8 cellular contexts compared by ENCODE assay signal in genomic region chr21:33268736-33269441, GRCh38. TPM values are rescaled to one million over a fixed set of nuclear protein-coding genes. Genes with fewer than 3 reads are reported as not detected.
DNase-seq lines count a peak whose midpoint lies in the region; ATAC-seq and TF ChIP-seq lines count a peak whose summit lies in the region.

No MANE protein-coding gene starts in this region.

- H3K4me3 Mint-ChIP-seq in nephron = peak overlapping the region; percentile 5 to 69 (median 65)

- DNase-seq in NCI-H2171 treated with DMSO at 0.1 percent for 48 hours (lab: John Stamatoyannopoulos, UW) (peak; percentile 75), dedifferentiated amniotic fluid mesenchymal stem cell (ENCODE audit: extremely low spot score) (no peak), NCI-H226 (no peak), smooth muscle cell (lab: John Stamatoyannopoulos, UW; ENCODE audit: unreplicated experiment) (no peak)
- peak; percentile 23 for DNase-seq in activated T-helper 9 cell treated with anti-CD3 and anti-CD28 coated beads, Interleukin-2, amount 50 U/mL, for 16 hours (ENCODE audit: low read depth)

- peak; percentile 70 for ATAC-seq in GM18907 (IDR thresholded peaks at IDR 0.05; ENCODE audit: unreplicated experiment)
- peak; percentile 59 for ATAC-seq in HG02938 (IDR thresholded peaks at IDR 0.05; ENCODE audit: unreplicated experiment)

- 94% methylated on average over 12 of the region's 12 CpGs for WGBS in smooth muscle cell (ENCODE audit: low lambda C conversion rate)

- H3K36me3 ChIP-seq in smooth muscle cell (ENCODE audit: low read depth) = no peaks in the 10 kb centered on the region

- H3K79me2 ChIP-seq in smooth muscle cell (ENCODE audit: low read depth) = peaks cover 12% of the 10 kb centered on the region

- no peaks in the 10 kb centered on the region for H3K9me3 ChIP-seq in smooth muscle cell (replicated peaks; ENCODE audit: low read depth)

- H4K20me1 ChIP-seq in smooth muscle cell (ENCODE audit: low read depth) = peaks cover 14% of the 10 kb centered on the region

- H3K36me3 Mint-ChIP-seq in nephron (ENCODE audit: low read depth) = peaks cover 26% of the 10 kb centered on the region

- H3K27me3 ChIP-seq in smooth muscle cell (ENCODE audit: low read depth) = no peaks in the 10 kb centered on the region

- peaks cover 5% of the 10 kb centered on the region for H3K9me3 Mint-ChIP-seq in nephron

- H3K4me2 ChIP-seq in smooth muscle cell = no peak overlapping the region

- TF ChIP-seq CTCF in nephron (IDR thresholded peaks at IDR 0.05; ENCODE audit: unreplicated experiment in 3 of 3) (no peak), smooth muscle cell (IDR thresholded peaks at IDR 0.05; ENCODE audit: borderline replicate concordance, insufficient read depth, poor library complexity, severe bottlenecking) (no peak)

- H3K27me3 Mint-ChIP-seq in nephron (ENCODE audit: low read depth) = no peaks in the 10 kb centered on the region

- H2AFZ ChIP-seq in smooth muscle cell (ENCODE audit: low read depth) = no peak overlapping the region

- H3K9ac ChIP-seq in smooth muscle cell (ENCODE audit: low read depth) = no peak overlapping the region

- no peak overlapping the region for H3K4me3 ChIP-seq in smooth muscle cell

- H3K27ac ChIP-seq in smooth muscle cell (ENCODE audit: low read depth) = no peak overlapping the region

- no peaks in the 10 kb centered on the region for H3F3A ChIP-seq in smooth muscle cell (ENCODE audit: low read depth)

- H3K4me1 Mint-ChIP-seq in nephron = peaks cover 35% of the 10 kb centered on the region

- H3K27ac Mint-ChIP-seq in nephron = peak overlapping the region in 1 of 3 experiments; percentile 3

- peaks cover 7% of the 10 kb centered on the region for H3K4me1 ChIP-seq in smooth muscle cell (ENCODE audit: low read depth)

RNA-seq across cellular contexts. Expression of gene IL10RB, which starts 2.7 kb away (rescaled TPM):
- 33.4 and 34.4 TPM in 2 replicates for total RNA-seq in smooth muscle cell
- polyA plus RNA-seq in smooth muscle cell = 35.2 and 40.2 TPM in 2 replicates

RNA-seq across cellular contexts. Expression of gene IFNAR2, which starts 39.2 kb away (rescaled TPM):
- 26.8 and 33.2 TPM in 2 replicates for total RNA-seq in smooth muscle cell
- polyA plus RNA-seq in smooth muscle cell = 29.3 and 30.7 TPM in 2 replicates

RNA-seq across cellular contexts. Expression of gene IFNAR1, which starts 55.9 kb away (rescaled TPM):
- 56.6 and 93.0 TPM in 2 replicates for total RNA-seq in smooth muscle cell
- 36.7 and 37.1 TPM in 2 replicates for polyA plus RNA-seq in smooth muscle cell

Comparison
In these comparisons a context has a peak if more than half of its experiments do, and no peak if none do; other contexts are left out.
1. DNase-seq: peak in NCI-H2171 treated with DMSO at 0.1 percent for 48 hours (single experiment) and activated T-helper 9 cell treated with anti-CD3 and anti-CD28 coated beads, Interleukin-2, amount 50 U/mL, for 16 hours (single experiment); none in dedifferentiated amniotic fluid mesenchymal stem cell (single experiment), NCI-H226 (single experiment) and smooth muscle cell (single experiment).